Comparison of ENCODE assay signal across 11 cellular contexts in genomic region chr15:89379423-89379735, GRCh38. TPM values are rescaled to one million over a fixed set of nuclear protein-coding genes. Genes with fewer than 3 reads are reported as not detected.
DNase-seq lines count a peak whose midpoint lies in the region; ATAC-seq and TF ChIP-seq lines count a peak whose summit lies in the region.
"Had no signal": no experiment of that assay in that cellular context is flagged by ENCODE, and none has a peak within 500 bp of the region (broad histone marks: within the 10 kb centered on the region; RNA-seq: fewer than 3 reads in every experiment).

No MANE protein-coding gene starts in this region.

- no peak for TF ChIP-seq POLR2A in breast epithelium (IDR thresholded peaks at IDR 0.05)

- H3K4me1 Mint-ChIP-seq in MCF 10A (ENCODE audit: insufficient read depth, unreplicated experiment) (no peaks in the 10 kb centered on the region), memory B cell (peaks cover 2% of the 10 kb centered on the region)

- TF ChIP-seq CTCF in breast epithelium (IDR thresholded peaks at IDR 0.05) (no peak), MCF 10A (IDR thresholded peaks at IDR 0.05; ENCODE audit: unreplicated experiment) (no peak), ascending aorta (IDR thresholded peaks at IDR 0.05) (no peak), thoracic aorta (IDR thresholded peaks at IDR 0.05) (no peak)

- H3K9me3 Mint-ChIP-seq in MCF 10A (ENCODE audit: unreplicated experiment) (no peaks in the 10 kb centered on the region), memory B cell (no peaks in the 10 kb centered on the region)

- H3K36me3 Mint-ChIP-seq in MCF 10A (ENCODE audit: insufficient read depth, unreplicated experiment) = no peaks in the 10 kb centered on the region
- no peaks in the 10 kb centered on the region for H3K36me3 Mint-ChIP-seq in memory B cell

- BruUV-seq in MCF 10A (replicated peaks; lab: Mats Ljungman, UMichigan) = no TSS peak

- no peak overlapping the region for H3K27ac Mint-ChIP-seq in MCF 10A (ENCODE audit: low read depth, unreplicated experiment)
- H3K27ac Mint-ChIP-seq in memory B cell = no peak overlapping the region

- H3K4me3 Mint-ChIP-seq in MCF 10A (ENCODE audit: unreplicated experiment) = no peak overlapping the region
- H3K4me3 Mint-ChIP-seq in memory B cell = peak overlapping the region; percentile 67

- POLR2A ChIA-PET in MCF 10A (lab: Yijun Ruan, JAX) = interaction anchor here (1.2 kb wide), 1 partner anchor 22 kb away, joined by 3 read pairs; no protein-coding TSS in a partner anchor

- peak overlapping the region in 2 of 3 donors; percentile 48 to 76 for H3K4me3 ChIP-seq in breast epithelium
- H3K4me3 ChIP-seq in ascending aorta = peak overlapping the region; percentile 53 to 60
- H3K4me3 ChIP-seq in thoracic aorta = peak overlapping the region; percentile 63

- H3K9me3 ChIP-seq in breast epithelium = no peaks in the 10 kb centered on the region
- no peaks in the 10 kb centered on the region for H3K9me3 ChIP-seq in ascending aorta
- no peaks in the 10 kb centered on the region for H3K9me3 ChIP-seq in thoracic aorta
- H3K9me3 ChIP-seq: uterus had no signal

- no peak for DNase-seq in breast epithelium (ENCODE audit: low spot score in 2 of 2)
- DNase-seq in MCF 10A (ENCODE audit: unreplicated experiment) = no peak
- DNase-seq in ascending aorta (ENCODE audit: low spot score in 2 of 2) = no peak
- DNase-seq in memory B cell (ENCODE audit: low spot score in 2 of 2) = no peak
- no peak for DNase-seq in thoracic aorta (ENCODE audit: low spot score)
- DNase-seq in NAMALWA (ENCODE audit: low spot score) = no peak
- no peak for DNase-seq in activated effector memory CD4-positive, alpha-beta T cell treated with Interleukin-2 at 50 U/mL for 16 hours
- DNase-seq: activated CD4-positive, alpha-beta T cell treated with anti-CD3 and anti-CD28 coated beads, Interleukin-2, amount 50 U/mL, for 48 hours; NCI-H187; uterus had no signal

- ATAC-seq in memory B cell (ENCODE audit: low read depth) (no peak), thoracic aorta (ENCODE audit: insufficient number of reproducible peaks, low FRiP score, low read depth) (no peak), HG02938 (IDR thresholded peaks at IDR 0.05; ENCODE audit: unreplicated experiment) (no peak)

- H3K4me1 ChIP-seq in breast epithelium (peaks cover 18 to 31% of the 10 kb centered on the region in 2 donors), ascending aorta (peaks cover 0 to 10% of the 10 kb centered on the region in 2 donors), thoracic aorta (ENCODE audit: control insufficient read depth in 1 of 2, low read depth in 2 of 2) (peaks cover 0 to 18% of the 10 kb centered on the region in 2 donors)

- CTCF ChIA-PET in MCF 10A (lab: Yijun Ruan, JAX) = interaction anchor here (0.5 to 1.0 kb wide), 3 partner anchors 10 to 170 kb away, joined by 3 to 4 read pairs (median 3); no protein-coding TSS in a partner anchor

- peaks cover 73% of the 10 kb centered on the region for H3K27me3 Mint-ChIP-seq in MCF 10A (ENCODE audit: insufficient read depth, unreplicated experiment)
- H3K27me3 Mint-ChIP-seq in memory B cell = peaks cover 28% of the 10 kb centered on the region

- H3K36me3 ChIP-seq in breast epithelium (no peaks in the 10 kb centered on the region), ascending aorta (no peaks in the 10 kb centered on the region), thoracic aorta (no peaks in the 10 kb centered on the region)
- H3K36me3 ChIP-seq: uterus had no signal

- H3K27ac ChIP-seq in breast epithelium (peak overlapping the region; percentile 66 to 83), ascending aorta (no peak overlapping the region), thoracic aorta (no peak overlapping the region)
- H3K27ac ChIP-seq: uterus had no signal

- H3K27me3 ChIP-seq in breast epithelium (peaks cover 0 to 6% of the 10 kb centered on the region in 2 donors), ascending aorta (peaks cover 11% of the 10 kb centered on the region), thoracic aorta (replicated peaks; ENCODE audit: insufficient read depth) (peaks cover 26% of the 10 kb centered on the region)

- intact Hi-C loops in breast epithelium (cut with DNase I; ENCODE audit: low total_unique reads) (loop anchor here (10.0 kb wide), 1 partner anchor 205 kb away; no protein-coding TSS in a partner anchor), MCF 10A (cut with micrococcal nuclease) (no loop called here), ascending aorta (cut with DNase I) (no loop called here)

RNA-seq across cellular contexts. Expression of gene POLG, which starts 44.8 kb away (rescaled TPM):
- total RNA-seq in breast epithelium (10 to 100 TPM; 50.6 to 59.6 (median 53.3) TPM), MCF 10A (2022) (52.9 and 62.2 TPM in 2 replicates), ascending aorta (69.1 TPM), thoracic aorta (10 to 100 TPM; 89.2 to 89.8 TPM)

Comparison
In these comparisons a context has a peak if more than half of its experiments do, and no peak if none do; other contexts are left out.
1. H3K27ac ChIP-seq: peak in breast epithelium (2 of 2); none in ascending aorta (0 of 2) and thoracic aorta (0 of 2).
2. Peak in every context shown above with its lines, with median percentiles within 50 percentile points of each other: H3K4me3 ChIP-seq.